ENCODE assay signal across 8 cellular contexts in the genomic region with DNA sequence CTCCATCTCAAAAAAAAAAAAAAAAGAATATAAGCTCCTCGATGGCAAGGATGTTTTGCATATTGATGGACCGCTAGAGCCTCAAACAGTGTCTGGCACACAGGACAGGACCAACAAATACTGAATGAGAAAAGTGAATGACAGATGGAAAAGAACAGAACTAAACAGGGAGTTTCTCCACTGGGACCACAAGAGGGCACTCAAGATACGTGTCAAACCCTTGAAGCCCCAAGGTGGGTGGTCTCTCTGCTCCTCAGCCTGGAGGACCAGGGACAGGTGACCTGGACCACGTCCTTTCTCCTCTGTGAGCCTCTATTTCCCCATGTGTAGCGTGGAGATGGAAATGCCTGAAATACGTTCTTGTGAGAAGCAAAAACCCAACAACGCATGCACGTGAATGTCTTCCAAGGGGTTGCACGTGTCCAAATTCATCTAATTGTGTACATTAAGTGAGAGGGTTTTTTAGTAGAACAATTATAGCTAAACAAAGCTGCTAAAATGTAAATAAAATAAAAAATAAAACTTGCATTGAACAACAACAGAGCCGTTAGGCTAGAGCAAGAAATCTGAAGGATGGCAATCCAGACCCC. TPM values are rescaled to one million over a fixed set of nuclear protein-coding genes. Genes with fewer than 3 reads are reported as not detected.
DNase-seq lines count a peak whose midpoint lies in the region; ATAC-seq and TF ChIP-seq lines count a peak whose summit lies in the region.

No MANE protein-coding gene starts in this region.

- H3K27ac ChIP-seq in cardiac muscle cell (no peak overlapping the region), right atrium auricular region (no peak overlapping the region), tibial nerve (no peak overlapping the region)

- H3K4me3 ChIP-seq in cardiac muscle cell: no peak overlapping the region
- H3K4me3 ChIP-seq in right atrium auricular region: no peak overlapping the region
- H3K4me3 ChIP-seq in tibial nerve: no peak overlapping the region

- H3K4me3 Mint-ChIP-seq in WTC11: no peak overlapping the region

- no peaks in the 10 kb centered on the region for H3K9me3 ChIP-seq in cardiac muscle cell (ENCODE audit: low read depth)
- no peaks in the 10 kb centered on the region for H3K9me3 ChIP-seq in right atrium auricular region
- no peaks in the 10 kb centered on the region for H3K9me3 ChIP-seq in tibial nerve

- POLR2A ChIA-PET in WTC11 (lab: Charles Lee): interaction anchor here (0.7 kb wide), 1 partner anchor 1117 kb away, joined by 3 read pairs; no protein-coding TSS in a partner anchor

- peak; percentile 70 for ATAC-seq in WTC11

- no peak overlapping the region for H3K27ac Mint-ChIP-seq in WTC11

- H3K36me3 Mint-ChIP-seq in WTC11: no peaks in the 10 kb centered on the region

- H3K4me1 Mint-ChIP-seq in WTC11: peaks cover 12% of the 10 kb centered on the region

- peaks cover 21% of the 10 kb centered on the region for H3K27me3 Mint-ChIP-seq in WTC11 (ENCODE audit: low read depth)

- CTCF ChIA-PET in WTC11 (lab: Charles Lee): interaction anchor here (0.6 to 1.5 kb wide), 6 partner anchors 63 to 890 kb away, joined by 3 to 7 read pairs (median 4); a partner anchor contains a TSS

- DNase-seq in cardiac muscle cell (ENCODE audit: low read depth in 1 of 2, low spot score in 1 of 2): peak; percentile 64 to 80
- DNase-seq in right atrium auricular region (ENCODE audit: low spot score): no peak
- DNase-seq in NCI-H1105 (lab: John Stamatoyannopoulos, UW): peak; percentile 55
- peak; percentile 76 for DNase-seq in WTC11 (ENCODE audit: low spot score)
- peak; percentile 65 for DNase-seq in iPS-NIHi11 (ENCODE audit: low spot score)
- no peak for DNase-seq in tibial nerve (ENCODE audit: low spot score in 2 of 2)
- DNase-seq in NCI-H187 treated with DMSO at 0.1 percent for 48 hours (lab: John Stamatoyannopoulos, UW): no peak
- no peak for DNase-seq in midbrain (lab: John Stamatoyannopoulos, UW)

- no peak for TF ChIP-seq EP300 in tibial nerve (IDR thresholded peaks at IDR 0.05)

- H3K27me3 ChIP-seq in cardiac muscle cell: no peaks in the 10 kb centered on the region
- H3K27me3 ChIP-seq in right atrium auricular region: no peaks in the 10 kb centered on the region
- H3K27me3 ChIP-seq in tibial nerve: peaks cover 0 to 13% of the 10 kb centered on the region in 2 donors

- WGBS in tibial nerve, 2 donors: 16 to 20% methylated on average over 10 of the region's 10 CpGs

- peak; percentile 65 for TF ChIP-seq CTCF in cardiac muscle cell (IDR thresholded peaks at IDR 0.05; ENCODE audit: low read depth, low read length)
- peak in 1 of 2 donors; percentile 64 for TF ChIP-seq CTCF in right atrium auricular region (IDR thresholded peaks at IDR 0.05)
- peak; percentile 55; the same call in 1 of the 2 replicates for TF ChIP-seq CTCF in WTC11 (IDR thresholded peaks at IDR 0.05)
- TF ChIP-seq CTCF in tibial nerve (IDR thresholded peaks at IDR 0.05): peak; percentile 11 to 58 (median 52)

- H3K9me3 Mint-ChIP-seq in WTC11: no peaks in the 10 kb centered on the region

- TF ChIP-seq POLR2A in tibial nerve (IDR thresholded peaks at IDR 0.05): no peak

- H3K4me1 ChIP-seq in cardiac muscle cell (ENCODE audit: low read depth): no peaks in the 10 kb centered on the region
- H3K4me1 ChIP-seq in right atrium auricular region: peaks cover 0 to 2% of the 10 kb centered on the region in 2 donors
- peaks cover 0 to 10% (median 2%) of the 10 kb centered on the region in 4 donors for H3K4me1 ChIP-seq in tibial nerve

- H3K36me3 ChIP-seq in cardiac muscle cell (no peaks in the 10 kb centered on the region), right atrium auricular region (no peaks in the 10 kb centered on the region), tibial nerve (no peaks in the 10 kb centered on the region)

TF ChIP-seq in WTC11, 78 proteins besides CTCF, POLR2A, EP300 and RAD21:
- TF ChIP-seq, protein P1, sequence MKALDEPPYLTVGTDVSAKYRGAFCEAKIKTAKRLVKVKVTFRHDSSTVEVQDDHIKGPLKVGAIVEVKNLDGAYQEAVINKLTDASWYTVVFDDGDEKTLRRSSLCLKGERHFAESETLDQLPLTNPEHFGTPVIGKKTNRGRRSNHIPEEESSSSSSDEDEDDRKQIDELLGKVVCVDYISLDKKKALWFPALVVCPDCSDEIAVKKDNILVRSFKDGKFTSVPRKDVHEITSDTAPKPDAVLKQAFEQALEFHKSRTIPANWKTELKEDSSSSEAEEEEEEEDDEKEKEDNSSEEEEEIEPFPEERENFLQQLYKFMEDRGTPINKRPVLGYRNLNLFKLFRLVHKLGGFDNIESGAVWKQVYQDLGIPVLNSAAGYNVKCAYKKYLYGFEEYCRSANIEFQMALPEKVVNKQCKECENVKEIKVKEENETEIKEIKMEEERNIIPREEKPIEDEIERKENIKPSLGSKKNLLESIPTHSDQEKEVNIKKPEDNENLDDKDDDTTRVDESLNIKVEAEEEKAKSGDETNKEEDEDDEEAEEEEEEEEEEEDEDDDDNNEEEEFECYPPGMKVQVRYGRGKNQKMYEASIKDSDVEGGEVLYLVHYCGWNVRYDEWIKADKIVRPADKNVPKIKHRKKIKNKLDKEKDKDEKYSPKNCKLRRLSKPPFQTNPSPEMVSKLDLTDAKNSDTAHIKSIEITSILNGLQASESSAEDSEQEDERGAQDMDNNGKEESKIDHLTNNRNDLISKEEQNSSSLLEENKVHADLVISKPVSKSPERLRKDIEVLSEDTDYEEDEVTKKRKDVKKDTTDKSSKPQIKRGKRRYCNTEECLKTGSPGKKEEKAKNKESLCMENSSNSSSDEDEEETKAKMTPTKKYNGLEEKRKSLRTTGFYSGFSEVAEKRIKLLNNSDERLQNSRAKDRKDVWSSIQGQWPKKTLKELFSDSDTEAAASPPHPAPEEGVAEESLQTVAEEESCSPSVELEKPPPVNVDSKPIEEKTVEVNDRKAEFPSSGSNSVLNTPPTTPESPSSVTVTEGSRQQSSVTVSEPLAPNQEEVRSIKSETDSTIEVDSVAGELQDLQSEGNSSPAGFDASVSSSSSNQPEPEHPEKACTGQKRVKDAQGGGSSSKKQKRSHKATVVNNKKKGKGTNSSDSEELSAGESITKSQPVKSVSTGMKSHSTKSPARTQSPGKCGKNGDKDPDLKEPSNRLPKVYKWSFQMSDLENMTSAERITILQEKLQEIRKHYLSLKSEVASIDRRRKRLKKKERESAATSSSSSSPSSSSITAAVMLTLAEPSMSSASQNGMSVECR (CRISPR knock-in tag; IDR thresholded peaks at IDR 0.05; ENCODE audit: borderline replicate concordance): no peak
- TF ChIP-seq, protein P2, sequence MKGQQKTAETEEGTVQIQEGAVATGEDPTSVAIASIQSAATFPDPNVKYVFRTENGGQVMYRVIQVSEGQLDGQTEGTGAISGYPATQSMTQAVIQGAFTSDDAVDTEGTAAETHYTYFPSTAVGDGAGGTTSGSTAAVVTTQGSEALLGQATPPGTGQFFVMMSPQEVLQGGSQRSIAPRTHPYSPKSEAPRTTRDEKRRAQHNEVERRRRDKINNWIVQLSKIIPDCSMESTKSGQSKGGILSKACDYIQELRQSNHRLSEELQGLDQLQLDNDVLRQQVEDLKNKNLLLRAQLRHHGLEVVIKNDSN (CRISPR knock-in tag; IDR thresholded peaks at IDR 0.05): peak; percentile 31; the same call in 1 of the 2 replicates
TF ChIP-seq in WTC11: peak in this region for 1.

RNA-seq across cellular contexts. Expression of a gene that starts 5.7 kb away (rescaled TPM):
- total RNA-seq in cardiac muscle cell: 24.6 and 46.6 TPM in 2 replicates
- polyA plus RNA-seq in cardiac muscle cell: 28.2 and 42.4 TPM in 2 replicates
- 10 to 100 TPM; 11.4 to 15.2 TPM for total RNA-seq in right atrium auricular region
- 11.5 to 19.8 TPM (median 18.3 TPM) in 3 replicates for total RNA-seq in WTC11 (2021)
- 10 to 100 TPM; 38.9 to 62.2 (median 50.2) TPM for total RNA-seq in tibial nerve

RNA-seq across cellular contexts. Expression of a gene that starts 15.2 kb away (rescaled TPM):
- 6.3 and 7.6 TPM in 2 replicates for total RNA-seq in cardiac muscle cell
- polyA plus RNA-seq in cardiac muscle cell: 0.77 TPM in 1 of 2 replicates, not detected in the other
- 1 to 10 TPM; 2.1 to 4.9 TPM for total RNA-seq in right atrium auricular region
- 6.1 to 7.5 TPM (median 6.9 TPM) in 3 replicates for total RNA-seq in WTC11 (2021)
- total RNA-seq in tibial nerve: 10 to 100 TPM in 1 of 4 donors, 1 to 10 TPM in 3; 5.9 to 10.3 (median 9.4) TPM

RNA-seq across cellular contexts. Expression of a gene that starts 23.9 kb away (rescaled TPM):
- total RNA-seq in cardiac muscle cell (not detected in 2 replicates), right atrium auricular region (not detected), WTC11 (2021) (not detected in 3 replicates), tibial nerve (not detected)
- not detected in 2 replicates for polyA plus RNA-seq in cardiac muscle cell

RNA-seq across cellular contexts. Expression of a gene that starts 29.8 kb away (rescaled TPM):
- total RNA-seq in cardiac muscle cell (66.2 and 171 TPM in 2 replicates), right atrium auricular region (10 to 100 TPM; 32.1 to 36.4 TPM), WTC11 (2021) (175 to 187 TPM (median 187 TPM) in 3 replicates), tibial nerve (100 to 1,000 TPM; 189 to 389 (median 285) TPM)
- polyA plus RNA-seq in cardiac muscle cell: 78.4 and 92.8 TPM in 2 replicates

Comparison
In these comparisons a context has a peak if more than half of its experiments do, and no peak if none do; other contexts are left out.
1. DNase-seq: peak in cardiac muscle cell (2 of 2), NCI-H1105 (single experiment), WTC11 (single experiment) and iPS-NIHi11 (single experiment); none in right atrium auricular region (single experiment), tibial nerve (0 of 2), NCI-H187 treated with DMSO at 0.1 percent for 48 hours (single experiment) and midbrain (single experiment).